ENCODE assay signal across 1 cellular context in genomic region chr21:15521644-15522001, GRCh38.
TF ChIP-seq lines count a peak whose summit lies in the region.

No MANE protein-coding gene starts in this region.

TF ChIP-seq in HepG2, 621 proteins besides CTCF, POLR2A, EP300 and RAD21 (continued from another document):
- TF ChIP-seq IRF9 (CRISPR knock-in tag; IDR thresholded peaks at IDR 0.05; ENCODE audit: borderline replicate concordance) (no peak), HOXA7 (CRISPR knock-in tag; IDR thresholded peaks at IDR 0.05) (no peak)
